21 cellular contexts compared by ENCODE assay signal in genomic region chr4:181224826-181225225, GRCh38.
"Had no signal": no experiment of that assay in that cellular context is flagged by ENCODE, and none has a peak within 500 bp of the region (broad histone marks: within the 10 kb centered on the region; RNA-seq: fewer than 3 reads in every experiment).

No MANE protein-coding gene starts in this region.

- H3K9me3 Mint-ChIP-seq: naive B cell, nephron, type B pancreatic cell had no signal

- H3K36me3 ChIP-seq: colonic mucosa, heart left ventricle, spleen, stomach had no signal

- ATAC-seq: foreskin keratinocyte, heart left ventricle, left colon, left ventricle myocardium superior, sciatic nerve had no signal

- H3K36me3 Mint-ChIP-seq: naive B cell, type B pancreatic cell had no signal

- H3K9me3 ChIP-seq: colonic mucosa, heart left ventricle, spleen, stomach had no signal

- H3K27me3 ChIP-seq: colonic mucosa, foreskin keratinocyte, heart left ventricle, spleen, stomach had no signal

- H3K27ac ChIP-seq: colonic mucosa, foreskin keratinocyte, heart left ventricle, spleen, stomach had no signal

- H3K4me3 ChIP-seq: colonic mucosa, heart left ventricle, lung, spleen, stomach had no signal

- H3K4me3 Mint-ChIP-seq: naive B cell, nephron had no signal

- H3K27ac Mint-ChIP-seq: naive B cell, nephron had no signal

- H3K4me1 Mint-ChIP-seq: naive B cell, nephron had no signal

- DNase-seq: colonic mucosa; dermis blood vessel endothelial cell; erythroblast; foreskin keratinocyte; heart left ventricle; hippocampal formation; left colon; left ventricle myocardium superior; mesenchymal stem cell; naive B cell; spleen; stimulated activated CD4-positive, alpha-beta T cell treated with anti-CD3 and anti-CD28 coated beads, Interleukin-15, amount 100 ng/mL, for 24 hours; stimulated activated CD4-positive, alpha-beta T cell treated with anti-CD3 and anti-CD28 coated beads, Interleukin-1b, Interleukin-23, amount 100 ng/mL, for 48 hours; stimulated activated CD4-positive, alpha-beta T cell treated with anti-CD3 and anti-CD28 coated beads, Interleukin-4, amount 100 ng/mL, for 24 hours; stimulated activated naive CD4-positive, alpha-beta T cell; stomach; substantia nigra had no signal

- H3K27me3 Mint-ChIP-seq: naive B cell, type B pancreatic cell had no signal

- H3K4me1 ChIP-seq: colonic mucosa, foreskin keratinocyte, heart left ventricle, spleen had no signal
